ENCODE assay signal across 24 cellular contexts in genomic region chr5:170164921-170165320, GRCh38. TPM values are rescaled to one million over a fixed set of nuclear protein-coding genes. Genes with fewer than 3 reads are reported as not detected.
DNase-seq lines count a peak whose midpoint lies in the region; ATAC-seq, FAIRE-seq and TF ChIP-seq lines count a peak whose summit lies in the region.
"Had no signal": no experiment of that assay in that cellular context is flagged by ENCODE, and none has a peak within 500 bp of the region (broad histone marks: within the 10 kb centered on the region; RNA-seq: fewer than 3 reads in every experiment).

No MANE protein-coding gene starts in this region.

- H3K36me3 ChIP-seq in Panc1 (ENCODE audit: control insufficient read depth, insufficient read depth, low read length) (no peaks in the 10 kb centered on the region), BE2C (no peaks in the 10 kb centered on the region)
- H3K36me3 ChIP-seq: HAP-1 had no signal

- no TSS peak for BruUV-seq in Panc1 (replicated peaks; lab: Mats Ljungman, UMichigan)

- intact Hi-C loops in natural killer cell (cut with micrococcal nuclease): no loop called here
- intact Hi-C loops in Panc1 (cut with micrococcal nuclease; ENCODE audit: unreplicated experiment): no loop called here

- in situ Hi-C loops in Panc1 (cut with HindIII; ENCODE audit: low pct_unique_long_range_greater_than_20kb, low sequenced_read_pairs): no loop called here

- no peaks in the 10 kb centered on the region for H3K4me1 Mint-ChIP-seq in natural killer cell treated with Interleukin-12 subunit alpha and Interleukin-12 subunit beta and Interleukin-15 and Interleukin-18, amount 100 ng/mL, for 72 hours (ENCODE audit: low read depth in 2 of 2)
- H3K4me1 Mint-ChIP-seq in natural killer cell: no peaks in the 10 kb centered on the region
- H3K4me1 Mint-ChIP-seq: CD4-positive, alpha-beta memory T cell had no signal

- POLR2A ChIA-PET in Panc1 (lab: Charles Lee): no interaction called here

- H3K4me3 ChIP-seq in Panc1 (ENCODE audit: low read depth in 2 of 2, low read length in 2 of 2): no peak overlapping the region
- H3K4me3 ChIP-seq in BE2C (ENCODE audit: low read depth, low read length): no peak overlapping the region
- H3K4me3 ChIP-seq: A549, HAP-1 had no signal

- FAIRE-seq in GM12891 (lab: Jason Lieb, UNC): no peak
- FAIRE-seq: A549, G401.6, GM18507, H54 had no signal

- H3K9me3 ChIP-seq in Panc1 (ENCODE audit: control insufficient read depth, insufficient read depth, low read depth, low read length) (no peaks in the 10 kb centered on the region), BE2C (no peaks in the 10 kb centered on the region)
- H3K9me3 ChIP-seq: A549, HAP-1 had no signal

- DNase-seq in natural killer cell treated with Interleukin-12 subunit alpha and Interleukin-12 subunit beta and Interleukin-15 and Interleukin-18, amount 100 ng/mL, for 72 hours (ENCODE audit: low spot score): peak; percentile 25
- DNase-seq in natural killer cell (no peak), Panc1 (ENCODE audit: low read depth, low spot score) (no peak), mesenteric fat pad (ENCODE audit: low spot score) (peak; percentile 81), GM12891 (ENCODE audit: insufficient read length, low spot score) (no peak), BE2C (no peak)
- no peak for DNase-seq in stimulated activated CD4-positive, alpha-beta T cell treated with anti-CD3 and anti-CD28 coated beads, Interleukin-2, amount 100 ng/mL, for 48 hours
- DNase-seq: 8988T; ACHN; AML-193; C1 segment of cervical spinal cord; Calu3; CD4-positive, alpha-beta memory T cell; COR-L47; DMS53; DMS79 treated with DMSO at 0.1 percent for 48 hours; GOT3 had no signal

- no peak for TF ChIP-seq POLR2A in GM12891 (IDR thresholded peaks at IDR 0.05; ENCODE audit: low read depth, low read length)

- H3K9me3 Mint-ChIP-seq in natural killer cell treated with Interleukin-12 subunit alpha and Interleukin-12 subunit beta and Interleukin-15 and Interleukin-18, amount 100 ng/mL, for 72 hours: no peaks in the 10 kb centered on the region
- H3K9me3 Mint-ChIP-seq in natural killer cell: no peaks in the 10 kb centered on the region
- H3K9me3 Mint-ChIP-seq: CD4-positive, alpha-beta memory T cell had no signal

- H3K27me3 ChIP-seq in Panc1 (ENCODE audit: control insufficient read depth, insufficient read depth, low read length) (no peaks in the 10 kb centered on the region), BE2C (no peaks in the 10 kb centered on the region; the same call in 1 of the 2 replicates)

- no peak overlapping the region for H3K27ac Mint-ChIP-seq in natural killer cell treated with Interleukin-12 subunit alpha and Interleukin-12 subunit beta and Interleukin-15 and Interleukin-18, amount 100 ng/mL, for 72 hours
- no peak overlapping the region for H3K27ac Mint-ChIP-seq in natural killer cell
- H3K27ac Mint-ChIP-seq: CD4-positive, alpha-beta memory T cell had no signal

- H3K27ac ChIP-seq in Panc1 (ENCODE audit: low read length): peak overlapping the region; percentile 54; the same call in 1 of the 2 replicates
- H3K27ac ChIP-seq: A549 had no signal

- no peak overlapping the region for H3K4me3 Mint-ChIP-seq in natural killer cell treated with Interleukin-12 subunit alpha and Interleukin-12 subunit beta and Interleukin-15 and Interleukin-18, amount 100 ng/mL, for 72 hours
- no peak overlapping the region for H3K4me3 Mint-ChIP-seq in natural killer cell
- H3K4me3 Mint-ChIP-seq: CD4-positive, alpha-beta memory T cell had no signal

- H3K4me1 ChIP-seq in Panc1 (ENCODE audit: control insufficient read depth, insufficient read depth, low read length) (peaks cover 7% of the 10 kb centered on the region), BE2C (no peaks in the 10 kb centered on the region)
- H3K4me1 ChIP-seq: A549, HAP-1 had no signal

- CTCF ChIA-PET in Panc1 (lab: Charles Lee): no interaction called here

- H3K27me3 Mint-ChIP-seq in natural killer cell treated with Interleukin-12 subunit alpha and Interleukin-12 subunit beta and Interleukin-15 and Interleukin-18, amount 100 ng/mL, for 72 hours: peaks cover 5 to 6% of the 10 kb centered on the region in 2 donors
- peaks cover 8 to 10% of the 10 kb centered on the region in 2 donors for H3K27me3 Mint-ChIP-seq in natural killer cell (ENCODE audit: low read depth in 2 of 2)

- peak; percentile 11 to 30 for ATAC-seq in natural killer cell treated with Interleukin-12 subunit alpha and Interleukin-12 subunit beta and Interleukin-15 and Interleukin-18, amount 100 ng/mL, for 72 hours
- ATAC-seq in natural killer cell (no peak), Panc1 (no peak)
- ATAC-seq: A549 had no signal

- H3K36me3 Mint-ChIP-seq in natural killer cell treated with Interleukin-12 subunit alpha and Interleukin-12 subunit beta and Interleukin-15 and Interleukin-18, amount 100 ng/mL, for 72 hours: no peaks in the 10 kb centered on the region
- H3K36me3 Mint-ChIP-seq in natural killer cell: no peaks in the 10 kb centered on the region
- H3K36me3 Mint-ChIP-seq: CD4-positive, alpha-beta memory T cell had no signal

- TF ChIP-seq CTCF in natural killer cell (IDR thresholded peaks at IDR 0.05): no peak
- TF ChIP-seq CTCF in Panc1 (IDR thresholded peaks at IDR 0.05): no peak
- no peak for TF ChIP-seq CTCF in BE2C (IDR thresholded peaks at IDR 0.05; ENCODE audit: low read depth, low read length)

TF ChIP-seq in GM12891, 5 proteins besides CTCF, POLR2A, EP300 and RAD21:
- TF ChIP-seq POU2F2 (IDR thresholded peaks at IDR 0.05; ENCODE audit: low read depth, low read length) (no peak), POLR2AphosphoS5 (IDR thresholded peaks at IDR 0.05; ENCODE audit: low read depth, low read length) (no peak), PAX5 (IDR thresholded peaks at IDR 0.05; ENCODE audit: insufficient read depth, low read length, severe bottlenecking) (no peak), SPI1 (IDR thresholded peaks at IDR 0.05; ENCODE audit: low read depth, low read length) (no peak), TAF1 (IDR thresholded peaks at IDR 0.05; ENCODE audit: low read depth, low read length) (no peak)
TF ChIP-seq in GM12891: peak in this region for 0.

RNA-seq across cellular contexts. Expression of gene FOXI1, which starts 59.2 kb away (rescaled TPM):
- under 1 TPM; 0.25 to 0.64 TPM for total RNA-seq in natural killer cell treated with Interleukin-12 subunit alpha and Interleukin-12 subunit beta and Interleukin-15 and Interleukin-18, amount 100 ng/mL, for 72 hours
- total RNA-seq in natural killer cell: under 1 TPM in 1 of 3 donors, not detected in 2; 0.18 TPM
- 0.44 TPM for total RNA-seq in Panc1 (2021; ENCODE audit: unreplicated experiment)
- polyA plus RNA-seq in Panc1 (2012; ENCODE audit: insufficient read length): 0.47 TPM
- total RNA-seq in mesenteric fat pad: not detected
- not detected for polyA plus RNA-seq in GM12891 (2012; ENCODE audit: low read depth, missing spikeins)
- polyA plus RNA-seq in BE2C (2012; ENCODE audit: insufficient read depth, insufficient read length, low read depth): not detected
- total RNA-seq: Calu3; CD4-positive, alpha-beta memory T cell; Daoy had no signal
- polyA plus RNA-seq: A549; BJ; CD4-positive, alpha-beta memory T cell had no signal

Comparison
In these comparisons a context has a peak if more than half of its experiments do, and no peak if none do; other contexts are left out.
1. ATAC-seq: peak in natural killer cell treated with Interleukin-12 subunit alpha and Interleukin-12 subunit beta and Interleukin-15 and Interleukin-18, amount 100 ng/mL, for 72 hours (2 of 2); none in natural killer cell (0 of 3) and Panc1 (single experiment).
2. DNase-seq: peak in natural killer cell treated with Interleukin-12 subunit alpha and Interleukin-12 subunit beta and Interleukin-15 and Interleukin-18, amount 100 ng/mL, for 72 hours (single experiment) and mesenteric fat pad (single experiment); none in natural killer cell (single experiment), Panc1 (single experiment), GM12891 (single experiment), stimulated activated CD4-positive, alpha-beta T cell treated with anti-CD3 and anti-CD28 coated beads, Interleukin-2, amount 100 ng/mL, for 48 hours (0 of 2) and BE2C (single experiment).